In the genomic region with DNA sequence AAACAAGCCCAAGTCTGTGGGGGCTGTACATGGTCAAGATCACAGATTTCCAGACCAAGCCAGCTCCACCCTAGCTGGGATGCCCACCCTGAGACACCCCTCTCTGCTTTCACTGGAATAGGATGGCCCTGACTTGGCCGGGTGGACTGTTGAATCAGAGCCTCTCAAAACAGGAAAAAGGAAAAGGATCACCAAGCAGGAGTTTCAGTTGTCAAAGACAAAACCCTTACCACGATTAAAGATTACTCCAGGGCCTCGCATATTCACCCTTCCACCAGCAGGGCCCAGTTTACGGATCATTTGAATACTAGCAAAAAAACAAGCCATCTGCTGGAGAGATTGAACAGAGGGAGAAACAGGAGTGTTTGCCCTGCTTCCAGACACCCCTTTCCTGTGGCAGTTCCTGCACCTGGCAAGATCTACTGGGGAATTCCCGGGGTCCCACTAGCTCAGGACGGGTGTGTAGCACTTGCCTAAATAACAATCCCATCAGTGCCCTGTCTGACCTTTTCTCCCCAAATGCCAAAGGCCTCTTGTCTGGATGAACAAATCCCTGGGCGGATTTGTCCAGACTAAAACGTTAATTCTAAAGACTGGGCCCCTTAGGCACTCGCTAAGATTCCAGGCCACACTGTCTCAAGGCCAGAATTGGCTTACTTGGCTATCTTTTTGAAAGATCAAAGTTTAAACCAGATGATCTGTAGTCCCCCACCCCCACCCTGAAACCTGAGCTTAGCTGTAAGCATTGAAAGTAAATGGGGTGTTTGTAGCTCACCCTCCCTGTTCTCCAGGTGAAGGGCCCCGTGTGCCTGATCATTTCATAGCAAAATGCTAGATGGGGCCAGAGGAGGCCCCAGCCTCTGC, we compare ENCODE assay signal across 8 cellular contexts. TPM values are rescaled to one million over a fixed set of nuclear protein-coding genes. Genes with fewer than 3 reads are reported as not detected.
DNase-seq lines count a peak whose midpoint lies in the region; FAIRE-seq and TF ChIP-seq lines count a peak whose summit lies in the region.

No MANE protein-coding gene starts in this region.

- H3K36me3 Mint-ChIP-seq in IgD-negative memory B cell: peaks cover 4% of the 10 kb centered on the region

- no peak for DNase-seq in D721Med (ENCODE audit: insufficient read length, low spot score)
- peak; percentile 83 for DNase-seq in fibroblast of the aortic adventitia (ENCODE audit: low read depth)
- no peak for DNase-seq in sigmoid colon
- DNase-seq in NCI-H146 treated with DMSO at 0.1 percent for 48 hours (lab: John Stamatoyannopoulos, UW; ENCODE audit: unreplicated experiment): no peak
- DNase-seq in SJCRH30: no peak
- DNase-seq in hippocampal formation (lab: John Stamatoyannopoulos, UW): no peak

- peak overlapping the region in 2 of 3 donors; percentile 85 to 93 for H3K27ac Mint-ChIP-seq in IgD-negative memory B cell

- no peak overlapping the region for H3K4me3 ChIP-seq in WI38 (ENCODE audit: low read depth, low read length)
- no peak overlapping the region for H3K4me3 ChIP-seq in fibroblast of the aortic adventitia (ENCODE audit: low read depth, low read length)
- H3K4me3 ChIP-seq in sigmoid colon: no peak overlapping the region
- H3K4me3 ChIP-seq in SJCRH30: no peak overlapping the region

- H3K27me3 Mint-ChIP-seq in IgD-negative memory B cell: no peaks in the 10 kb centered on the region

- no peak for FAIRE-seq in D721Med (lab: Jason Lieb, UNC)

- H3K4me3 Mint-ChIP-seq in IgD-negative memory B cell: peak overlapping the region in 2 of 4 donors; percentile 60 to 76

- no peak for TF ChIP-seq EP300 in sigmoid colon (IDR thresholded peaks at IDR 0.05)

- no peaks in the 10 kb centered on the region for H3K9me3 Mint-ChIP-seq in IgD-negative memory B cell

- 8 to 32% methylated on average over 10 of the region's 10 CpGs for WGBS in sigmoid colon, 2 donors

- intact Hi-C loops in sigmoid colon (cut with DNase I): no loop called here

- H3K4me1 Mint-ChIP-seq in IgD-negative memory B cell: peaks cover 46 to 52% (median 49%) of the 10 kb centered on the region in 3 donors

- H3K27me3 ChIP-seq in sigmoid colon: no peaks in the 10 kb centered on the region
- no peaks in the 10 kb centered on the region for H3K27me3 ChIP-seq in SJCRH30

- TF ChIP-seq CTCF in D721Med (IDR thresholded peaks at IDR 0.05; ENCODE audit: insufficient read depth, missing control alignments) (peak; percentile 17), WI38 (IDR thresholded peaks at IDR 0.05; ENCODE audit: low read depth, low read length) (peak; percentile 65), fibroblast of the aortic adventitia (IDR thresholded peaks at IDR 0.05; ENCODE audit: insufficient read depth, low read length) (peak; percentile 80), sigmoid colon (IDR thresholded peaks at IDR 0.05) (peak; percentile 38 to 45 (median 40))

- peaks cover 0 to 89% (median 70%) of the 10 kb centered on the region in 4 donors for H3K4me1 ChIP-seq in sigmoid colon
- H3K4me1 ChIP-seq in SJCRH30: peaks cover 33% of the 10 kb centered on the region

- no peak for TF ChIP-seq POLR2A in sigmoid colon (IDR thresholded peaks at IDR 0.05)

- H3K36me3 ChIP-seq in sigmoid colon: no peaks in the 10 kb centered on the region
- peaks cover 12% of the 10 kb centered on the region for H3K36me3 ChIP-seq in SJCRH30

- no peaks in the 10 kb centered on the region for H3K9me3 ChIP-seq in sigmoid colon
- no peaks in the 10 kb centered on the region for H3K9me3 ChIP-seq in SJCRH30 (replicated peaks)

- H3K27ac ChIP-seq in sigmoid colon (peak overlapping the region; percentile 80 to 97 (median 96)), SJCRH30 (no peak overlapping the region)

RNA-seq across cellular contexts. Expression of gene ACTN4, which starts 38.4 kb away (rescaled TPM):
- 21.8 TPM for polyA plus RNA-seq in IgD-negative memory B cell
- total RNA-seq in fibroblast of the aortic adventitia (ENCODE audit: low replicate concordance): 20.1 and 280 TPM in 2 replicates
- total RNA-seq in sigmoid colon: 100 to 1,000 TPM; 131 to 328 (median 197) TPM
- 100 to 1,000 TPM; 122 to 456 (median 176) TPM for polyA plus RNA-seq in sigmoid colon
- 166 and 192 TPM in 2 replicates for total RNA-seq in SJCRH30 (2014; rRNA removed; shearing (Covaris generic))

RNA-seq across cellular contexts. Expression of gene CAPN12, which starts 58.4 kb away (rescaled TPM):
- polyA plus RNA-seq in IgD-negative memory B cell (31.6 TPM), sigmoid colon (10 to 100 TPM in 1 of 3 donors, 1 to 10 TPM in 2; 5.3 to 14.3 (median 6.0) TPM)
- total RNA-seq in fibroblast of the aortic adventitia (ENCODE audit: low replicate concordance) (0.18 TPM in 1 of 2 replicates, not detected in the other), sigmoid colon (1 to 10 TPM in 1 of 4 donors, under 1 TPM in 2, not detected in 1; 0.33 to 3.0 (median 0.54) TPM)
- total RNA-seq in SJCRH30 (2014; rRNA removed; shearing (Covaris generic)): not detected in 2 replicates

Comparison
In these comparisons a context has a peak if more than half of its experiments do, and no peak if none do; other contexts are left out.
1. CTCF ChIP-seq: peak in every context shown above with its lines; median percentile 80 in fibroblast of the aortic adventitia; 65 in WI38; 40 in sigmoid colon; 17 in D721Med.